In genomic region chr2:48345176-48345575, GRCh38 we compare ENCODE assay signal across 18 cellular contexts. TPM values are rescaled to one million over a fixed set of nuclear protein-coding genes. Genes with fewer than 3 reads are reported as not detected.
DNase-seq lines count a peak whose midpoint lies in the region; ATAC-seq, FAIRE-seq and TF ChIP-seq lines count a peak whose summit lies in the region.
"Had no signal": no experiment of that assay in that cellular context is flagged by ENCODE, and none has a peak within 500 bp of the region (broad histone marks: within the 10 kb centered on the region; RNA-seq: fewer than 3 reads in every experiment).

No MANE protein-coding gene starts in this region.

- no peaks in the 10 kb centered on the region for H3K9me1 ChIP-seq in endothelial cell of umbilical vein (replicated peaks; ENCODE audit: control insufficient read depth, extremely low read depth, insufficient read depth, low read length)

- BruUV-seq in endothelial cell of umbilical vein (replicated peaks; lab: Mats Ljungman, UMichigan): no TSS peak

- peak overlapping the region; percentile 76 for H3K27ac Mint-ChIP-seq in T-helper 1 cell treated with Interleukin-12 subunit alpha and Interleukin-12 subunit beta and Interleukin-4 antibody, amounts not matched to agents 30 μg/mL and 1 μg/mL, for 36 hours

- peaks cover 90% of the 10 kb centered on the region for H3K79me2 ChIP-seq in endothelial cell of umbilical vein (ENCODE audit: control insufficient read depth, insufficient read depth, low read length)

- no peaks in the 10 kb centered on the region for H4K20me1 ChIP-seq in endothelial cell of umbilical vein (replicated peaks; ENCODE audit: control insufficient read depth, extremely low read depth, insufficient read depth, low read length)

- no peak overlapping the region for H3K4me3 Mint-ChIP-seq in T-helper 1 cell treated with Interleukin-12 subunit alpha and Interleukin-12 subunit beta and Interleukin-4 antibody, amounts not matched to agents 30 μg/mL and 1 μg/mL, for 36 hours

- peaks cover 26% of the 10 kb centered on the region for H3K36me3 Mint-ChIP-seq in T-helper 1 cell treated with Interleukin-12 subunit alpha and Interleukin-12 subunit beta and Interleukin-4 antibody, amounts not matched to agents 30 μg/mL and 1 μg/mL, for 36 hours (ENCODE audit: low read depth)

- POLR2A ChIA-PET in endothelial cell of umbilical vein (lab: Charles Lee): no interaction called here

- ATAC-seq in RWPE2 (ENCODE audit: low read depth) (peak; percentile 33; the same call in 1 of the 3 replicates), gastrocnemius medialis (no peak), GM18870 (IDR thresholded peaks at IDR 0.05; ENCODE audit: unreplicated experiment) (no peak)

- H3K4me1 ChIP-seq in RWPE2 (ENCODE audit: insufficient read depth, poor library complexity, severe bottlenecking): peaks cover 19% of the 10 kb centered on the region
- H3K4me1 ChIP-seq in endothelial cell of umbilical vein (ENCODE audit: control insufficient read depth, extremely low read depth, insufficient read depth, low read length): peaks cover 41% of the 10 kb centered on the region
- H3K4me1 ChIP-seq in gastrocnemius medialis: peaks cover 42 to 53% of the 10 kb centered on the region in 2 donors

- no peak for TF ChIP-seq CTCF in RWPE2 (IDR thresholded peaks at IDR 0.05; ENCODE audit: poor library complexity, severe bottlenecking)
- TF ChIP-seq CTCF in endothelial cell of umbilical vein (IDR thresholded peaks at IDR 0.05; ENCODE audit: extremely low read depth in 1 of 2, insufficient read depth in 1 of 2, low read depth in 1 of 2, low read length in 2 of 2): no peak
- TF ChIP-seq CTCF in gastrocnemius medialis (IDR thresholded peaks at IDR 0.05 in 4 of 5, conservative IDR thresholded peaks at IDR 0.05 in 1 of 5): no peak

- H3K9me3 ChIP-seq in RWPE2 (ENCODE audit: severe bottlenecking): peaks cover 12% of the 10 kb centered on the region
- no peaks in the 10 kb centered on the region for H3K9me3 ChIP-seq in endothelial cell of umbilical vein (replicated peaks; ENCODE audit: control insufficient read depth, insufficient read depth, low read length)
- peaks cover 0 to 10% (median 0%) of the 10 kb centered on the region in 3 donors for H3K9me3 ChIP-seq in gastrocnemius medialis

- TF ChIP-seq POLR2A in endothelial cell of umbilical vein (IDR thresholded peaks at IDR 0.05; ENCODE audit: low read depth, low read length) (no peak), gastrocnemius medialis (IDR thresholded peaks at IDR 0.05) (no peak)

- no peak overlapping the region for H3K4me2 ChIP-seq in endothelial cell of umbilical vein (ENCODE audit: insufficient read depth, low read length)

- CTCF ChIA-PET in endothelial cell of umbilical vein (lab: Charles Lee): no interaction called here

- dilution Hi-C loops in endothelial cell of umbilical vein (cut with MboI; ENCODE audit: extremely low pct_ligation_motif_present, low sequenced_read_pairs): no loop called here

- peaks cover 35% of the 10 kb centered on the region for H3K4me1 Mint-ChIP-seq in T-helper 1 cell treated with Interleukin-12 subunit alpha and Interleukin-12 subunit beta and Interleukin-4 antibody, amounts not matched to agents 30 μg/mL and 1 μg/mL, for 36 hours (ENCODE audit: low read depth)

- DNase-seq in T-helper 1 cell (no peak), RWPE2 (ENCODE audit: low spot score) (no peak), endothelial cell of umbilical vein (ENCODE audit: low read depth, low spot score) (no peak), gastrocnemius medialis (no peak), NCI-H2196 (lab: John Stamatoyannopoulos, UW; ENCODE audit: unreplicated experiment) (no peak)
- no peak for DNase-seq in stimulated activated CD4-positive, alpha-beta T cell treated with anti-CD3 and anti-CD28 coated beads, Interleukin-4, amount 100 ng/mL, for 4 hours
- DNase-seq: 8988T; activated effector memory CD4-positive, alpha-beta T cell treated with Interleukin-2 at 50 U/mL for 16 hours; COR-L47; H7; head of caudate nucleus; kidney glomerular epithelial cell; NCI-H1930; NCI-H526 treated with DMSO at 0.1 percent for 48 hours; stimulated activated CD4-positive, alpha-beta T cell treated with anti-CD3 and anti-CD28 coated beads, Interleukin-2, amount 100 ng/mL, for 24 hours had no signal

- H3K27ac ChIP-seq in RWPE2 (ENCODE audit: poor library complexity, severe bottlenecking) (no peak overlapping the region), endothelial cell of umbilical vein (ENCODE audit: insufficient read depth, low read depth, low read length) (peak overlapping the region; percentile 86), gastrocnemius medialis (peak overlapping the region; percentile 49 to 70 (median 62))
- H3K27ac ChIP-seq: cardiac muscle cell had no signal

- no peak overlapping the region for H3K4me3 ChIP-seq in RWPE2 (ENCODE audit: severe bottlenecking)
- no peak overlapping the region for H3K4me3 ChIP-seq in endothelial cell of umbilical vein (replicated peaks in 1 of 3; ENCODE audit: insufficient read depth in 1 of 3, low read depth in 1 of 3, low read length in 3 of 3)
- H3K4me3 ChIP-seq in gastrocnemius medialis: no peak overlapping the region
- H3K4me3 ChIP-seq: cardiac muscle cell had no signal

- H3K9me3 Mint-ChIP-seq in T-helper 1 cell treated with Interleukin-12 subunit alpha and Interleukin-12 subunit beta and Interleukin-4 antibody, amounts not matched to agents 30 μg/mL and 1 μg/mL, for 36 hours: peaks cover 17% of the 10 kb centered on the region

- no peaks in the 10 kb centered on the region for H3K27me3 ChIP-seq in RWPE2 (ENCODE audit: insufficient read depth, poor library complexity, severe bottlenecking)
- H3K27me3 ChIP-seq in endothelial cell of umbilical vein (ENCODE audit: control insufficient read depth in 2 of 2, insufficient read depth in 2 of 2, low read length in 2 of 2): no peaks in the 10 kb centered on the region
- H3K27me3 ChIP-seq in gastrocnemius medialis: no peaks in the 10 kb centered on the region
- H3K27me3 ChIP-seq: cardiac muscle cell had no signal

- no peak overlapping the region for H3K9ac ChIP-seq in endothelial cell of umbilical vein (replicated peaks; ENCODE audit: extremely low read depth, insufficient read depth, low read length)

- FAIRE-seq in endothelial cell of umbilical vein (lab: Jason Lieb, UNC): no peak

- H3K36me3 ChIP-seq in RWPE2 (ENCODE audit: low read depth) (peaks cover 42% of the 10 kb centered on the region), endothelial cell of umbilical vein (ENCODE audit: control insufficient read depth in 2 of 2, extremely low read depth in 1 of 2, insufficient read depth in 2 of 2, low read length in 2 of 2) (peaks cover 0 to 4% of the 10 kb centered on the region in 2 experiments), gastrocnemius medialis (peaks cover 0 to 19% of the 10 kb centered on the region in 2 donors)

- in situ Hi-C loops in gastrocnemius medialis (cut with MboI; ENCODE audit: low sequenced_read_pairs in 4 of 4): no loop called here

- H3K27me3 Mint-ChIP-seq in T-helper 1 cell treated with Interleukin-12 subunit alpha and Interleukin-12 subunit beta and Interleukin-4 antibody, amounts not matched to agents 30 μg/mL and 1 μg/mL, for 36 hours (ENCODE audit: low read depth): no peaks in the 10 kb centered on the region

- intact Hi-C loops in endothelial cell of umbilical vein (cut with micrococcal nuclease) (loop anchor here (10.0 kb wide), 1 partner anchor 440 kb away; the partner anchor contains the start of gene FBXO11), gastrocnemius medialis (cut with DNase I; ENCODE audit: low total_unique reads) (loop anchor here (5.0 kb wide), 1 partner anchor 438 kb away; the partner anchor contains the start of gene FBXO11)

- H2AFZ ChIP-seq in endothelial cell of umbilical vein (ENCODE audit: low read depth, low read length): no peak overlapping the region

TF ChIP-seq in endothelial cell of umbilical vein, 7 proteins besides CTCF, POLR2A, EP300 and RAD21:
- no peak for TF ChIP-seq EZH2 (IDR thresholded peaks at IDR 0.05; ENCODE audit: borderline replicate concordance, low read depth, low read length, severe bottlenecking)

RNA-seq across cellular contexts. Expression of gene FOXN2, which starts 30.7 kb away (rescaled TPM):
- total RNA-seq in endothelial cell of umbilical vein (23.8 and 24.6 TPM in 2 replicates), gastrocnemius medialis (10 to 100 TPM; 15.8 to 25.5 (median 17.9) TPM)
- polyA plus RNA-seq in endothelial cell of umbilical vein: 4.3 and 5.5 TPM in 2 replicates
- 7.1 and 7.4 TPM in 2 replicates for polyA plus RNA-seq in endothelial cell of umbilical vein (2011; cell fraction: cytosol; rRNA removed)
- 13.8 and 14.9 TPM in 2 replicates for polyA plus RNA-seq in endothelial cell of umbilical vein (2011; cell fraction: nucleus; rRNA removed)
- polyA plus RNA-seq in endothelial cell of umbilical vein (2012): 12.8 and 14.3 TPM in 2 replicates
- 19.7 and 23.1 TPM in 2 replicates for polyA minus RNA-seq in endothelial cell of umbilical vein
- polyA minus RNA-seq in endothelial cell of umbilical vein (2011; cell fraction: cytosol; rRNA and poly(A)+ RNA removed): 15.3 TPM
- polyA minus RNA-seq in endothelial cell of umbilical vein (2011; cell fraction: nucleus; rRNA and poly(A)+ RNA removed): 22.9 and 27.8 TPM in 2 replicates
